In the genomic region with DNA sequence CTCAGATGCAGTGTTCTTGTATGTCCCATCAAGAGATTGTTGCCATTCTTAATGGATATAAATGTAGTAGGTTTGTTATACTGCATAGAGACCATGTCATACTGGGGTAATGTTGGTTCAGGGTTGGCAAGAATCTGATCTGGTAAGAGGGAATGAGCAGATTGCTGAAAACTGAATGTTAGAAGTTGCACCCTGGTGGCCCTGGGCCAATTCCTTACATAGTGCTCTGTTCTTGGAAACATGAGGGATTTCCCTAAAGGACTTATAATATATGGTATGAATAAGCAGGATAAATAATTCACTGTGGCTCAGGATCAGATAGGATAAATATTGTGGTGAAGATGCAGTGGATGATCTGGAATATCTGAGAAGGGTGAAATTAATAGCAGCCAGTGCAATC, we compare ENCODE assay signal across 15 cellular contexts.
DNase-seq lines count a peak whose midpoint lies in the region; ATAC-seq and TF ChIP-seq lines count a peak whose summit lies in the region.
"Had no signal": no experiment of that assay in that cellular context is flagged by ENCODE, and none has a peak within 500 bp of the region (broad histone marks: within the 10 kb centered on the region; RNA-seq: fewer than 3 reads in every experiment).

No MANE protein-coding gene starts in this region.

- peaks cover under 1% of the 10 kb centered on the region; the same call in 1 of the 2 replicates for H3F3A ChIP-seq in PC-9 (ENCODE audit: insufficient read depth, low read depth)

- TF ChIP-seq CTCF in right atrium auricular region (IDR thresholded peaks at IDR 0.05), result no peak
- no peak for TF ChIP-seq CTCF in right lobe of liver (IDR thresholded peaks at IDR 0.05)
- no peak for TF ChIP-seq CTCF in gastrocnemius medialis (IDR thresholded peaks at IDR 0.05 in 4 of 5, conservative IDR thresholded peaks at IDR 0.05 in 1 of 5)
- TF ChIP-seq CTCF in PC-9 (conservative IDR thresholded peaks at IDR 0.05), result no peak

- H3K4me3 ChIP-seq in right cardiac atrium (ENCODE audit: low read length), result no peak overlapping the region
- H3K4me3 ChIP-seq in right atrium auricular region, result no peak overlapping the region
- H3K4me3 ChIP-seq in right lobe of liver, result no peak overlapping the region
- no peak overlapping the region for H3K4me3 ChIP-seq in gastrocnemius medialis
- no peak overlapping the region for H3K4me3 ChIP-seq in PC-9

- in situ Hi-C loops in gastrocnemius medialis (cut with MboI; ENCODE audit: low sequenced_read_pairs in 4 of 4), result no loop called here

- POLR2A ChIA-PET in PC-9 (lab: Charles Lee; ENCODE audit: unreplicated experiment), result no interaction called here

- no peaks in the 10 kb centered on the region for H3K27me3 ChIP-seq in right cardiac atrium (ENCODE audit: control insufficient read depth, insufficient read depth)
- no peaks in the 10 kb centered on the region for H3K27me3 ChIP-seq in right atrium auricular region
- H3K27me3 ChIP-seq in right lobe of liver, result no peaks in the 10 kb centered on the region
- H3K27me3 ChIP-seq in gastrocnemius medialis, result no peaks in the 10 kb centered on the region
- H3K27me3 ChIP-seq in PC-9 (ENCODE audit: insufficient read depth, low read depth), result no peaks in the 10 kb centered on the region

- H3K4me2 ChIP-seq in PC-9, result no peak overlapping the region

- H3K9me3 ChIP-seq in right cardiac atrium (ENCODE audit: control insufficient read depth, low read length) (no peaks in the 10 kb centered on the region), right atrium auricular region (no peaks in the 10 kb centered on the region), right lobe of liver (no peaks in the 10 kb centered on the region), gastrocnemius medialis (no peaks in the 10 kb centered on the region), PC-9 (ENCODE audit: insufficient read depth, low read depth) (no peaks in the 10 kb centered on the region)

- no peaks in the 10 kb centered on the region for H4K20me1 ChIP-seq in PC-9 (ENCODE audit: insufficient read depth)

- H3K36me3 ChIP-seq in right atrium auricular region (no peaks in the 10 kb centered on the region), right lobe of liver (no peaks in the 10 kb centered on the region), gastrocnemius medialis (no peaks in the 10 kb centered on the region), PC-9 (ENCODE audit: low read depth) (no peaks in the 10 kb centered on the region)

- intact Hi-C loops in right cardiac atrium (cut with DNase I), result loop anchor here in 3 of 4 donors (5.0 to 10.0 kb wide), 2 partner anchors 54 to 72 kb away; partner anchors contain the start of genes ANKS1A (in 1 of the 3) and TAF11 (in 1 of the 3)
- intact Hi-C loops in right lobe of liver (cut with DNase I), result no loop called here
- intact Hi-C loops in gastrocnemius medialis (cut with DNase I; ENCODE audit: low total_unique reads), result no loop called here
- intact Hi-C loops in PC-9 (cut with micrococcal nuclease; ENCODE audit: unreplicated experiment), result no loop called here

- no peak overlapping the region for H2AFZ ChIP-seq in PC-9

- H3K9me2 ChIP-seq in PC-9 (ENCODE audit: insufficient read depth), result no peaks in the 10 kb centered on the region

- BruUV-seq in PC-9 (replicated peaks; lab: Mats Ljungman, UMichigan), result no TSS peak

- H3K79me2 ChIP-seq in PC-9 (ENCODE audit: low read depth), result peaks cover 15% of the 10 kb centered on the region

- H3K27ac ChIP-seq in right cardiac atrium (ENCODE audit: low read length) (peak overlapping the region; percentile 42), right atrium auricular region (peak overlapping the region in 1 of 2 donors; percentile 30), right lobe of liver (peak overlapping the region in 2 of 3 donors; percentile 10 to 36), gastrocnemius medialis (peak overlapping the region in 3 of 4 donors; percentile 21 to 49 (median 27)), PC-9 (no peak overlapping the region)
- H3K27ac ChIP-seq: C4-2B had no signal

- TF ChIP-seq POLR2A in right lobe of liver (IDR thresholded peaks at IDR 0.05) (no peak), gastrocnemius medialis (IDR thresholded peaks at IDR 0.05) (no peak)

- H3K4me1 ChIP-seq in right cardiac atrium (ENCODE audit: control insufficient read depth, insufficient read depth, low read length) (peaks cover 17% of the 10 kb centered on the region), right atrium auricular region (peaks cover 0 to 60% of the 10 kb centered on the region in 2 donors), right lobe of liver (peaks cover 0 to 5% (median 0%) of the 10 kb centered on the region in 4 donors), gastrocnemius medialis (peaks cover 21 to 60% of the 10 kb centered on the region in 2 donors), PC-9 (replicated peaks; ENCODE audit: insufficient read depth) (peaks cover 1% of the 10 kb centered on the region)

- CTCF ChIA-PET in PC-9 (lab: Charles Lee), result no interaction called here

- DNase-seq in right cardiac atrium (no peak), right atrium auricular region (ENCODE audit: low spot score) (no peak), right lobe of liver (no peak), gastrocnemius medialis (no peak), PC-9 (no peak)
- DNase-seq in effector CD4-positive, alpha-beta T cell, result no peak
- DNase-seq: ACHN; CD4-positive, alpha-beta memory T cell; COR-L47; DND-41; GDM1; HCEC 1CT; HFFc6 had no signal

- no peak for ATAC-seq in right cardiac atrium
- no peak for ATAC-seq in right lobe of liver
- ATAC-seq in gastrocnemius medialis, result no peak
- ATAC-seq in HG03342 (IDR thresholded peaks at IDR 0.05; ENCODE audit: unreplicated experiment), result no peak

Comparison
In these comparisons a context has a peak if more than half of its experiments do, and no peak if none do; other contexts are left out.
1. intact Hi-C loops: an anchor here in right cardiac atrium (5.0 to 10.0 kb wide); none called in right lobe of liver, gastrocnemius medialis and PC-9.